In genomic region chr1:183911285-183911684, GRCh38 we compare ENCODE assay signal across 9 cellular contexts.
DNase-seq lines count a peak whose midpoint lies in the region; ATAC-seq and TF ChIP-seq lines count a peak whose summit lies in the region.
"Had no signal": no experiment of that assay in that cellular context is flagged by ENCODE, and none has a peak within 500 bp of the region (broad histone marks: within the 10 kb centered on the region; RNA-seq: fewer than 3 reads in every experiment).

No MANE protein-coding gene starts in this region.

- H3K9me3 ChIP-seq in breast epithelium = no peaks in the 10 kb centered on the region

- H3K4me3 ChIP-seq in breast epithelium = no peak overlapping the region
- H3K4me3 ChIP-seq: lung had no signal

- intact Hi-C loops in breast epithelium (cut with DNase I; ENCODE audit: low total_unique reads) = loop anchor here (10.0 kb wide), 1 partner anchor 256 kb away; the partner anchor contains the start of gene APOBEC4

- peaks cover 14% of the 10 kb centered on the region for H3K36me3 ChIP-seq in breast epithelium

- no peak for TF ChIP-seq CTCF in breast epithelium (IDR thresholded peaks at IDR 0.05)

- no peaks in the 10 kb centered on the region for H3K27me3 ChIP-seq in breast epithelium

- no peak for TF ChIP-seq POLR2A in breast epithelium (IDR thresholded peaks at IDR 0.05)

- DNase-seq in stimulated activated CD4-positive, alpha-beta T cell treated with anti-CD3 and anti-CD28 coated beads, Interleukin-15, amount 100 ng/mL, for 24 hours = peak; percentile 42
- DNase-seq in stimulated activated CD4-positive, alpha-beta T cell treated with anti-CD3 and anti-CD28 coated beads, Interleukin-12 subunit alpha, Interleukin-12 subunit beta, amount 100 ng/mL, for 4 hours = no peak
- DNase-seq in SKM-1 (lab: John Stamatoyannopoulos, UW; ENCODE audit: unreplicated experiment) (peak; percentile 71), NCI-H2196 treated with DMSO at 0.1 percent for 48 hours (lab: John Stamatoyannopoulos, UW; ENCODE audit: unreplicated experiment) (no peak), NCI-H1436 (lab: John Stamatoyannopoulos, UW) (no peak), breast epithelium (ENCODE audit: low spot score in 2 of 2) (no peak)
- no peak for DNase-seq in stimulated activated CD8-positive, alpha-beta memory T cell treated with anti-CD3 and anti-CD28 coated beads, Interleukin-4, amount 100 ng/mL, for 48 hours

- H3K4me1 ChIP-seq in breast epithelium = no peaks in the 10 kb centered on the region

- peak; percentile 61 for ATAC-seq in HG03039 (IDR thresholded peaks at IDR 0.05; ENCODE audit: unreplicated experiment)

- H3K27ac ChIP-seq in breast epithelium = peak overlapping the region in 1 of 2 donors; percentile 10

Comparison
In these comparisons a context has a peak if more than half of its experiments do, and no peak if none do; other contexts are left out.
1. DNase-seq: peak in stimulated activated CD4-positive, alpha-beta T cell treated with anti-CD3 and anti-CD28 coated beads, Interleukin-15, amount 100 ng/mL, for 24 hours (single experiment) and SKM-1 (single experiment); none in stimulated activated CD4-positive, alpha-beta T cell treated with anti-CD3 and anti-CD28 coated beads, Interleukin-12 subunit alpha, Interleukin-12 subunit beta, amount 100 ng/mL, for 4 hours (single experiment), NCI-H2196 treated with DMSO at 0.1 percent for 48 hours (single experiment), NCI-H1436 (single experiment), breast epithelium (0 of 2) and stimulated activated CD8-positive, alpha-beta memory T cell treated with anti-CD3 and anti-CD28 coated beads, Interleukin-4, amount 100 ng/mL, for 48 hours (single experiment).